ENCODE assay signal across 11 cellular contexts in the genomic region with DNA sequence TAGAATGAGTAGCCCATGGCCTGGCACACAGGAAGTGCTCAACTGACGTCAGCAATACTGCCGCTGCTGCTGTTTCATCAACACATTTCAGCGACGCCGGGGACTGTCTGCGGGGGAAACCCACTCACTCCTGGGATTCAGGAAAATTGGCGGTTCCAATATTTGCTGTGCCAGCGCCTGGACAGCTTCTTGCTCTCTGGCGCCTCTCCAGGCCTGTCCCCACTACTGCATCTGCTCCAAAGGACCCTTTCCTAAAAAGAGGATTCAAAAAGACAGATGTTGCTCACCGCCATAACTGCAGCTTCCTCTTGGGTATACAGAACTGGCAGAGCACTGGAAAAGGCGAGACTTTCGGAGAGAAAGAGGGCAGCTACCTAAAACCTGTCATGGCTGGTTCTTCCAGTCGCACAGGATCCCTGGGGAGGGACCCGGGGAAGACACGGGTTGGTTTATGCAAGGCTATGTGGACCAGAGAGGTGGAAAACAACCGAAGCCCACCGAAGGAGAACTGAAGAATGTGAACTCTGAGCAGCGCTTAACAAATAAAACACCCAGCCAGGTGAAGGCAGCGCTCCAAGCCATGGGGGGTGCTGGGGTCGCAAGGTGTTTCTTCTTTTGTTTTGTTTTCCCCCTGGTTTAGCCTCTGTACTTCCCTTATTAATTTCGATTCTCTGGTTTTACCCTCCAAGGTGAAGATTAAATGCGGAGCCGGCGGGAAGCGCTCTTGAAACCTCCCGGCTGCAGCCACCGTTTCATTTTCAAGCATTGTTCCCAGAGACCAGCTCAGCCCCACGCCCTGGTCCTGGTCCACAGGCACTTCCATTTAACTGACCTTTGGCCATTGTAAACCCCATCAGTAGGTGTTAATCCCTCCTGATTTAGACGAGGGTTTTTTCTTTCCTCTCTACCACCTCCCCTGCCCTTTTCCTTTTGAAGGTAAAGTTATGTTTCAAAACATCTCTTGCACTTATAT. TPM values are rescaled to one million over a fixed set of nuclear protein-coding genes. Genes with fewer than 3 reads are reported as not detected.
A peak's percentile ranks its signal among the peaks of the same experiment; 100 is the strongest.
DNase-seq lines count a peak whose midpoint lies in the region; ATAC-seq, FAIRE-seq and TF ChIP-seq lines count a peak whose summit lies in the region.
"Had no signal": no experiment of that assay in that cellular context is flagged by ENCODE, and none has a peak within 500 bp of the region (broad histone marks: within the 10 kb centered on the region; RNA-seq: fewer than 3 reads in every experiment).

No MANE protein-coding gene starts in this region.

- no peaks in the 10 kb centered on the region for H4K20me1 ChIP-seq in MM.1S (ENCODE audit: insufficient read depth, low read length)

- H3K4me3 Mint-ChIP-seq in nephron progenitor cell, result no peak overlapping the region

- peaks cover 5% of the 10 kb centered on the region for H3K9me3 Mint-ChIP-seq in nephron progenitor cell

- no peaks in the 10 kb centered on the region for H3K36me3 ChIP-seq in MM.1S (replicated peaks; ENCODE audit: insufficient read depth, low read length)
- no peaks in the 10 kb centered on the region for H3K36me3 ChIP-seq in kidney (ENCODE audit: control insufficient read depth in 1 of 2, insufficient read depth in 2 of 2, low read length in 2 of 2)

- ATAC-seq in GM18868 (IDR thresholded peaks at IDR 0.05; ENCODE audit: unreplicated experiment), result no peak

- no peaks in the 10 kb centered on the region for H3K27me3 ChIP-seq in MM.1S (replicated peaks; ENCODE audit: insufficient read depth, low read length)

- no peak overlapping the region for H3K4me3 ChIP-seq in MM.1S (ENCODE audit: low read length)
- H3K4me3 ChIP-seq in cardiac fibroblast (replicated peaks in 1 of 2; ENCODE audit: low read depth in 2 of 2, low read length in 2 of 2), result no peak overlapping the region
- no peak overlapping the region for H3K4me3 ChIP-seq in kidney (ENCODE audit: low read length in 2 of 2)

- TF ChIP-seq CTCF in MM.1S (IDR thresholded peaks at IDR 0.05; ENCODE audit: low read length), result peak; percentile 34
- peak; percentile 51 for TF ChIP-seq CTCF in cardiac fibroblast (IDR thresholded peaks at IDR 0.05; ENCODE audit: low read depth, low read length)
- peak; percentile 60 for TF ChIP-seq CTCF in nephron progenitor cell (IDR thresholded peaks at IDR 0.05)
- no peak for TF ChIP-seq CTCF in kidney (IDR thresholded peaks at IDR 0.05; ENCODE audit: borderline replicate concordance, extremely low read depth, insufficient read depth)

- H3K4me1 Mint-ChIP-seq in nephron progenitor cell, result peaks cover 5% of the 10 kb centered on the region

- H3K36me3 Mint-ChIP-seq in nephron progenitor cell (ENCODE audit: low read depth), result no peaks in the 10 kb centered on the region

- no peak overlapping the region for H2AFZ ChIP-seq in MM.1S (ENCODE audit: low read length)

- no peak overlapping the region for H3K4me2 ChIP-seq in MM.1S (ENCODE audit: low read depth, low read length)

- H3K9me3 ChIP-seq in MM.1S (replicated peaks; ENCODE audit: insufficient read depth, low read length) (no peaks in the 10 kb centered on the region), kidney (ENCODE audit: control insufficient read depth in 1 of 2, low read length in 2 of 2) (no peaks in the 10 kb centered on the region)

- H3K9me2 ChIP-seq in MM.1S (replicated peaks; ENCODE audit: insufficient read depth, low read length), result no peaks in the 10 kb centered on the region

- peaks cover 27% of the 10 kb centered on the region for H3K27me3 Mint-ChIP-seq in nephron progenitor cell (ENCODE audit: low read depth, poor library complexity)

- H3K27ac ChIP-seq in MM.1S (ENCODE audit: low read length), result no peak overlapping the region
- no peak overlapping the region for H3K27ac ChIP-seq in kidney (ENCODE audit: low read depth in 2 of 2, low read length in 2 of 2)

- no peak for FAIRE-seq in kidney (lab: Jason Lieb, UNC)
- FAIRE-seq: islet of Langerhans had no signal

- intact Hi-C loops in kidney (cut with DNase I), result no loop called here

- DNase-seq in DMS53 treated with DMSO at 0.1 percent for 48 hours (lab: John Stamatoyannopoulos, UW; ENCODE audit: unreplicated experiment) (peak; percentile 41), MM.1S (no peak), cardiac fibroblast (ENCODE audit: low read depth in 2 of 2) (no peak), nephron progenitor cell (peak; percentile 52), HPDE6-E6E7 (ENCODE audit: extremely low spot score) (no peak), kidney (no peak)
- DNase-seq in activated CD8-positive, alpha-beta memory T cell treated with anti-CD3 and anti-CD28 coated beads for 24 hours, result no peak
- DNase-seq: activated naive CD4-positive, alpha-beta T cell treated with Interleukin-2 at 50 U/mL for 16 hours; NCI-H2081 had no signal

- H3F3A ChIP-seq in MM.1S (ENCODE audit: insufficient read depth, low read length), result no peaks in the 10 kb centered on the region

- H3K4me1 ChIP-seq in MM.1S (ENCODE audit: low read length) (no peaks in the 10 kb centered on the region), kidney (ENCODE audit: control insufficient read depth in 1 of 2, insufficient read depth in 1 of 2, low read depth in 1 of 2, low read length in 2 of 2) (no peaks in the 10 kb centered on the region)

- H3K79me2 ChIP-seq in MM.1S (ENCODE audit: low read length), result no peaks in the 10 kb centered on the region

- H3K27ac Mint-ChIP-seq in nephron progenitor cell, result peak overlapping the region; percentile 24

- no peak overlapping the region for H3K9ac ChIP-seq in MM.1S (ENCODE audit: low read length)
- no peak overlapping the region for H3K9ac ChIP-seq in kidney (ENCODE audit: low read length in 2 of 2)

RNA-seq across cellular contexts. Expression of a gene that starts 39.5 kb away (rescaled TPM):
- total RNA-seq in kidney, result 1.2 TPM
- 0.52 TPM for polyA plus RNA-seq in kidney (ENCODE audit: insufficient read depth, low read depth, low replicate concordance)

Comparison
In these comparisons a context has a peak if more than half of its experiments do, and no peak if none do; other contexts are left out.
1. DNase-seq: peak in DMS53 treated with DMSO at 0.1 percent for 48 hours (single experiment) and nephron progenitor cell (single experiment); none in MM.1S (single experiment), cardiac fibroblast (0 of 2), activated CD8-positive, alpha-beta memory T cell treated with anti-CD3 and anti-CD28 coated beads for 24 hours (single experiment), HPDE6-E6E7 (single experiment) and kidney (single experiment).